In genomic region chr4:128225148-128225547, GRCh38 we compare ENCODE assay signal across 16 cellular contexts.
DNase-seq lines count a peak whose midpoint lies in the region; ATAC-seq and TF ChIP-seq lines count a peak whose summit lies in the region.
"Had no signal": no experiment of that assay in that cellular context is flagged by ENCODE, and none has a peak within 500 bp of the region (broad histone marks: within the 10 kb centered on the region; RNA-seq: fewer than 3 reads in every experiment).

No MANE protein-coding gene starts in this region.

- no peaks in the 10 kb centered on the region for H3K4me1 Mint-ChIP-seq in natural killer cell

- CTCF ChIA-PET in PC-3 (lab: Charles Lee) = interaction anchor here (0.5 kb wide), 2 partner anchors 43 to 216 kb away, joined by 3 to 6 read pairs; no protein-coding TSS in a partner anchor

- BruUV-seq in PC-3 (replicated peaks; lab: Mats Ljungman, UMichigan) = no TSS peak

- H3K9me3 ChIP-seq in cardiac muscle cell (ENCODE audit: low read depth) (no peaks in the 10 kb centered on the region), PC-3 (ENCODE audit: low read length) (no peaks in the 10 kb centered on the region)

- no peak overlapping the region for H3K27ac ChIP-seq in cardiac muscle cell
- H3K27ac ChIP-seq in PC-3 (ENCODE audit: low read length) = no peak overlapping the region
- H3K27ac ChIP-seq: RWPE1 had no signal

- no peaks in the 10 kb centered on the region for H4K20me1 ChIP-seq in PC-3 (ENCODE audit: low read length)

- H3K36me3 ChIP-seq in cardiac muscle cell (no peaks in the 10 kb centered on the region), PC-3 (ENCODE audit: low read depth, low read length) (no peaks in the 10 kb centered on the region)

- no peaks in the 10 kb centered on the region for H3F3A ChIP-seq in PC-3 (ENCODE audit: low read length, unreplicated experiment)

- no peaks in the 10 kb centered on the region for H3K4me1 ChIP-seq in cardiac muscle cell (ENCODE audit: low read depth)
- H3K4me1 ChIP-seq in PC-3 (ENCODE audit: insufficient read depth, low read length) = peaks cover 33% of the 10 kb centered on the region

- H2AFZ ChIP-seq in PC-3 (ENCODE audit: low read length) = no peak overlapping the region

- peaks cover 3 to 18% of the 10 kb centered on the region in 2 donors for H3K27me3 Mint-ChIP-seq in natural killer cell (ENCODE audit: low read depth in 2 of 2)
- H3K27me3 Mint-ChIP-seq: progenitor cell of endocrine pancreas had no signal

- no peak overlapping the region for H3K4me3 Mint-ChIP-seq in natural killer cell

- H3K9ac ChIP-seq in PC-3 (ENCODE audit: low read length) = no peak overlapping the region

- POLR2A ChIA-PET in PC-3 (lab: Charles Lee; ENCODE audit: unreplicated experiment) = no interaction called here

- H3K27ac Mint-ChIP-seq in natural killer cell = no peak overlapping the region
- H3K27ac Mint-ChIP-seq: progenitor cell of endocrine pancreas had no signal

- H3K4me3 ChIP-seq in cardiac muscle cell = no peak overlapping the region
- no peak overlapping the region for H3K4me3 ChIP-seq in PC-3 (ENCODE audit: low read length)
- no peak overlapping the region for H3K4me3 ChIP-seq in fibroblast of pulmonary artery (replicated peaks; ENCODE audit: low read depth, low read length)

- no peaks in the 10 kb centered on the region for H3K36me3 Mint-ChIP-seq in natural killer cell

- H3K4me2 ChIP-seq in PC-3 (ENCODE audit: low read length) = no peak overlapping the region

- no peak for TF ChIP-seq CTCF in cardiac muscle cell (IDR thresholded peaks at IDR 0.05; ENCODE audit: low read depth, low read length)
- TF ChIP-seq CTCF in PC-3 (conservative IDR thresholded peaks at IDR 0.05; ENCODE audit: low read depth, low read length) = no peak
- TF ChIP-seq CTCF in fibroblast of pulmonary artery (IDR thresholded peaks at IDR 0.05; ENCODE audit: low read length, missing control alignments) = no peak
- no peak for TF ChIP-seq CTCF in natural killer cell (IDR thresholded peaks at IDR 0.05)

- no peaks in the 10 kb centered on the region for H3K27me3 ChIP-seq in cardiac muscle cell
- no peaks in the 10 kb centered on the region for H3K27me3 ChIP-seq in PC-3 (ENCODE audit: low read length)

- no peaks in the 10 kb centered on the region for H3K9me3 Mint-ChIP-seq in natural killer cell

- DNase-seq in cardiac muscle cell (ENCODE audit: low read depth in 1 of 2, low spot score in 1 of 2) (peak; percentile 50 to 60), left cardiac atrium (no peak), PC-3 (peak; percentile 27), fibroblast of pulmonary artery (ENCODE audit: low read depth) (peak; percentile 71), iPS-NIHi11 (ENCODE audit: low spot score) (no peak), COLO829 (ENCODE audit: low spot score) (no peak), natural killer cell (no peak)
- DNase-seq: ACHN, amniotic stem cell, DMS53, foreskin melanocyte, midbrain, T1000 had no signal

- intact Hi-C loops in left cardiac atrium (cut with DNase I) = no loop called here
- intact Hi-C loops in PC-3 (cut with micrococcal nuclease) = no loop called here
- intact Hi-C loops in natural killer cell (cut with micrococcal nuclease) = no loop called here

- no peak for ATAC-seq in left cardiac atrium
- no peak for ATAC-seq in PC-3
- ATAC-seq in natural killer cell = no peak
- no peak for ATAC-seq in HG03108 (IDR thresholded peaks at IDR 0.05; ENCODE audit: unreplicated experiment)

- H3K79me2 ChIP-seq in PC-3 (ENCODE audit: low read length) = no peaks in the 10 kb centered on the region

- no peaks in the 10 kb centered on the region for H3K9me2 ChIP-seq in PC-3 (replicated peaks; ENCODE audit: low read length)

Comparison
In these comparisons a context has a peak if more than half of its experiments do, and no peak if none do; other contexts are left out.
1. DNase-seq: peak in cardiac muscle cell (2 of 2), PC-3 (single experiment) and fibroblast of pulmonary artery (single experiment); none in left cardiac atrium (single experiment), iPS-NIHi11 (single experiment), COLO829 (single experiment) and natural killer cell (single experiment).